Comparison of ENCODE assay signal across 18 cellular contexts in the genomic region with DNA sequence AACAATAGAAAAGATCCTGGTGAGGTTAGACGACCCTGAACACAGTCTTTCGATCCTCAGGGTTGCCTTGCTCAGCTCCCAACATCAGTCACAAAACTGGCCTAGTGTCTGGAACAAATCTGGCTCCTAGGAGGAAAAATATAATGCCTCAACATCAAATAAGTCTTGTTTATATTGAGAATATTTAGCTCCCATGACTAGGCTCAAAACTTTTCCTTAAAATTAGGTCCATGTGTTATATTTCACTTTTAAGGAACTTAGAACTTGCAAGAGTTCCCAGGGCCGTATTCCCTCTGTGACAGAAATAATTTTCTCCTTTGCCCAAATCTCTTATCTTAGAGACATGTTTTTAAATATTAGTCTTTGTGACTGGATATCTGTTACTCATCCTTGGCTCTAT.
"Had no signal": no experiment of that assay in that cellular context is flagged by ENCODE, and none has a peak within 500 bp of the region (broad histone marks: within the 10 kb centered on the region; RNA-seq: fewer than 3 reads in every experiment).

No MANE protein-coding gene starts in this region.

- H3K9me3 ChIP-seq: psoas muscle, upper lobe of left lung, vagina had no signal

- H3K4me3 ChIP-seq: heart left ventricle, lung, psoas muscle, upper lobe of left lung, vagina had no signal

- H3K27ac ChIP-seq: heart left ventricle, psoas muscle, upper lobe of left lung, vagina had no signal

- H3K27me3 ChIP-seq: heart left ventricle, upper lobe of left lung, vagina had no signal

- ATAC-seq: esophagus mucosa; heart left ventricle; left colon; left ventricle myocardium superior; psoas muscle; sciatic nerve; stimulated activated naive B cell treated with anti-CD40 and anti-IgM and Interleukin-4, amounts not matched to agents 10 μg/mL and 1 μg/mL and 100 μg/mL, for 72 hours; stimulated activated naive CD8-positive, alpha-beta T cell treated with anti-CD3 and anti-CD28 coated beads, Interleukin-15, amount 100 ng/mL, for 72 hours had no signal

- H3K36me3 ChIP-seq: heart left ventricle, upper lobe of left lung, vagina had no signal

- H3K4me1 ChIP-seq: heart left ventricle, psoas muscle, upper lobe of left lung, vagina had no signal

- DNase-seq: effector memory CD4-positive, alpha-beta T cell; heart left ventricle; hippocampal formation; left colon; left ventricle myocardium superior; mesendoderm; naive B cell; psoas muscle; retina; stimulated activated CD4-positive, alpha-beta T cell treated with anti-CD3 and anti-CD28 coated beads, Interleukin-2, amount 100 ng/mL, for 24 hours; stimulated activated CD4-positive, alpha-beta T cell treated with anti-CD3 and anti-CD28 coated beads, Interleukin-4, amount 100 ng/mL, for 4 hours; stimulated activated naive B cell treated with anti-CD40 and anti-IgM and Interleukin-4, amounts not matched to agents 10 μg/mL and 1 μg/mL and 100 μg/mL, for 72 hours; stimulated activated naive CD8-positive, alpha-beta T cell treated with anti-CD3 and anti-CD28 coated beads, Interleukin-15, amount 100 ng/mL, for 72 hours; upper lobe of left lung had no signal
